In genomic region chr12:68455676-68456345, GRCh38 we compare ENCODE assay signal across 12 cellular contexts.
DNase-seq lines count a peak whose midpoint lies in the region; ATAC-seq and TF ChIP-seq lines count a peak whose summit lies in the region.
"Had no signal": no experiment of that assay in that cellular context is flagged by ENCODE, and none has a peak within 500 bp of the region (broad histone marks: within the 10 kb centered on the region; RNA-seq: fewer than 3 reads in every experiment).

No MANE protein-coding gene starts in this region.

- H3K36me3 ChIP-seq in CD8-positive, alpha-beta T cell (ENCODE audit: insufficient read depth, low read length) = no peaks in the 10 kb centered on the region
- no peaks in the 10 kb centered on the region for H3K36me3 ChIP-seq in mesodermal cell (ENCODE audit: control insufficient read depth, insufficient read depth, low read length)
- H3K36me3 ChIP-seq: tibial nerve had no signal

- no peak overlapping the region for H3K4me3 ChIP-seq in CD8-positive, alpha-beta T cell (ENCODE audit: low read depth, low read length)
- H3K4me3 ChIP-seq in mesodermal cell (ENCODE audit: extremely low read depth, insufficient read depth, low read length, poor library complexity, severe bottlenecking) = no peak overlapping the region
- H3K4me3 ChIP-seq: tibial nerve had no signal

- H3K4me1 Mint-ChIP-seq in CD8-positive, alpha-beta T cell (ENCODE audit: low read depth) = peaks cover 70% of the 10 kb centered on the region
- H3K4me1 Mint-ChIP-seq in activated CD8-positive, alpha-beta T cell treated with anti-CD3 and anti-CD28 coated beads, Interleukin-2, amount 10 ng/mL, durations not matched to agents 7 days and 5 days (ENCODE audit: low read depth) = peaks cover 66% of the 10 kb centered on the region

- WGBS in mesodermal cell (ENCODE audit: insufficient coverage in 2 of 2), 2 experiments = 68 to 72% methylated on average over 2 of the region's 2 CpGs

- peak in 3 of 7 experiments; percentile 7 to 57 (median 16) for DNase-seq in CD8-positive, alpha-beta T cell
- DNase-seq in activated CD8-positive, alpha-beta T cell treated with anti-CD3 and anti-CD28 coated beads, Interleukin-2, amount 10 ng/mL, durations not matched to agents 7 days and 5 days = peak; percentile 56
- DNase-seq in amygdala (lab: John Stamatoyannopoulos, UW) (no peak), RPMI8226 (no peak)
- DNase-seq: anterior cingulate cortex; midbrain; stimulated activated CD4-positive, alpha-beta T cell treated with anti-CD3 and anti-CD28 coated beads, Interleukin-1b, Interleukin-23, amount 100 ng/mL, for 48 hours had no signal

- intact Hi-C loops in CD8-positive, alpha-beta T cell (cut with DNase I, micrococcal nuclease) = loop anchor here in 1 of 2 experiments (5.0 kb wide), 1 partner anchor 89 kb away; no protein-coding TSS in a partner anchor

- H3K9me3 Mint-ChIP-seq in CD8-positive, alpha-beta T cell = no peaks in the 10 kb centered on the region
- no peaks in the 10 kb centered on the region for H3K9me3 Mint-ChIP-seq in activated CD8-positive, alpha-beta T cell treated with anti-CD3 and anti-CD28 coated beads, Interleukin-2, amount 10 ng/mL, durations not matched to agents 7 days and 5 days (ENCODE audit: insufficient read depth)

- no peaks in the 10 kb centered on the region for H3K27me3 ChIP-seq in CD8-positive, alpha-beta T cell (ENCODE audit: insufficient read depth, low read length)
- H3K27me3 ChIP-seq: tibial nerve had no signal

- H3K27me3 Mint-ChIP-seq in CD8-positive, alpha-beta T cell (ENCODE audit: low read depth) = no peaks in the 10 kb centered on the region
- no peaks in the 10 kb centered on the region for H3K27me3 Mint-ChIP-seq in activated CD8-positive, alpha-beta T cell treated with anti-CD3 and anti-CD28 coated beads, Interleukin-2, amount 10 ng/mL, durations not matched to agents 7 days and 5 days (ENCODE audit: low read depth)

- peaks cover 54% of the 10 kb centered on the region for H3K4me1 ChIP-seq in CD8-positive, alpha-beta T cell (ENCODE audit: insufficient read depth, low read length)
- H3K4me1 ChIP-seq in mesodermal cell (ENCODE audit: control insufficient read depth, insufficient read depth, low read length, poor library complexity, severe bottlenecking) = peaks cover 27% of the 10 kb centered on the region

- CTCF ChIA-PET in CD8-positive, alpha-beta T cell (lab: Charles Lee) = interaction anchor here (0.9 to 1.5 kb wide), 2 partner anchors 10 to 97 kb away, joined by 3 to 5 read pairs; no protein-coding TSS in a partner anchor
- CTCF ChIA-PET in activated CD8-positive, alpha-beta T cell treated with anti-CD3 and anti-CD28 coated beads, Interleukin-2, amount 10 ng/mL, durations not matched to agents 7 days and 5 days (lab: Charles Lee) = interaction anchor here (1.0 to 1.1 kb wide), 2 partner anchors 15 to 26 kb away, joined by 3 read pairs; no protein-coding TSS in a partner anchor

- peak overlapping the region; percentile 53 for H3K27ac Mint-ChIP-seq in CD8-positive, alpha-beta T cell
- H3K27ac Mint-ChIP-seq in activated CD8-positive, alpha-beta T cell treated with anti-CD3 and anti-CD28 coated beads, Interleukin-2, amount 10 ng/mL, durations not matched to agents 7 days and 5 days = peak overlapping the region; percentile 65

- H3K9me3 ChIP-seq in CD8-positive, alpha-beta T cell (ENCODE audit: low read length) = no peaks in the 10 kb centered on the region
- no peaks in the 10 kb centered on the region for H3K9me3 ChIP-seq in mesodermal cell (ENCODE audit: control insufficient read depth, low read length)
- H3K9me3 ChIP-seq: tibial nerve had no signal

- TF ChIP-seq CTCF in CD8-positive, alpha-beta T cell (IDR thresholded peaks at IDR 0.05) = no peak

- no peak overlapping the region for H3K27ac ChIP-seq in CD8-positive, alpha-beta T cell (ENCODE audit: low read depth, low read length)
- H3K27ac ChIP-seq in mesodermal cell (ENCODE audit: low read depth, low read length, severe bottlenecking) = peak overlapping the region; percentile 43
- H3K27ac ChIP-seq: tibial nerve had no signal

- ATAC-seq in CD8-positive, alpha-beta T cell = no peak
- ATAC-seq in GM18907 (IDR thresholded peaks at IDR 0.05; ENCODE audit: unreplicated experiment) (peak; percentile 36), HG03025 (IDR thresholded peaks at IDR 0.05; ENCODE audit: low FRiP score, unreplicated experiment) (no peak), HG03135 (IDR thresholded peaks at IDR 0.05; ENCODE audit: unreplicated experiment) (no peak)
- ATAC-seq in activated CD8-positive, alpha-beta T cell treated with anti-CD3 and anti-CD28 coated beads, Interleukin-2, amount 10 ng/mL, durations not matched to agents 7 days and 5 days = peak; percentile 35

- POLR2A ChIA-PET in CD8-positive, alpha-beta T cell (lab: Charles Lee) = interaction anchor here (0.7 to 2.3 kb wide), 4 partner anchors 9 to 154 kb away, joined by 4 to 8 read pairs (median 5); partner anchors contain the start of gene RAP1B
- POLR2A ChIA-PET in activated CD8-positive, alpha-beta T cell treated with anti-CD3 and anti-CD28 coated beads, Interleukin-2, amount 10 ng/mL, durations not matched to agents 7 days and 5 days (lab: Charles Lee) = interaction anchor here (1.2 to 1.6 kb wide), 3 partner anchors 96 to 157 kb away, joined by 3 to 6 read pairs (median 4); partner anchors contain the start of gene RAP1B

- peak overlapping the region; percentile 20 for H3K4me3 Mint-ChIP-seq in CD8-positive, alpha-beta T cell
- peak overlapping the region; percentile 9 for H3K4me3 Mint-ChIP-seq in activated CD8-positive, alpha-beta T cell treated with anti-CD3 and anti-CD28 coated beads, Interleukin-2, amount 10 ng/mL, durations not matched to agents 7 days and 5 days

- no peaks in the 10 kb centered on the region for H3K36me3 Mint-ChIP-seq in CD8-positive, alpha-beta T cell
- peaks cover 6% of the 10 kb centered on the region for H3K36me3 Mint-ChIP-seq in activated CD8-positive, alpha-beta T cell treated with anti-CD3 and anti-CD28 coated beads, Interleukin-2, amount 10 ng/mL, durations not matched to agents 7 days and 5 days (ENCODE audit: low read depth)

Comparison
In these comparisons a context has a peak if more than half of its experiments do, and no peak if none do; other contexts are left out.
1. ATAC-seq: peak in GM18907 (single experiment) and activated CD8-positive, alpha-beta T cell treated with anti-CD3 and anti-CD28 coated beads, Interleukin-2, amount 10 ng/mL, durations not matched to agents 7 days and 5 days (single experiment); none in CD8-positive, alpha-beta T cell (single experiment), HG03025 (single experiment) and HG03135 (single experiment).